Comparison of ENCODE assay signal across 15 cellular contexts in the genomic region with DNA sequence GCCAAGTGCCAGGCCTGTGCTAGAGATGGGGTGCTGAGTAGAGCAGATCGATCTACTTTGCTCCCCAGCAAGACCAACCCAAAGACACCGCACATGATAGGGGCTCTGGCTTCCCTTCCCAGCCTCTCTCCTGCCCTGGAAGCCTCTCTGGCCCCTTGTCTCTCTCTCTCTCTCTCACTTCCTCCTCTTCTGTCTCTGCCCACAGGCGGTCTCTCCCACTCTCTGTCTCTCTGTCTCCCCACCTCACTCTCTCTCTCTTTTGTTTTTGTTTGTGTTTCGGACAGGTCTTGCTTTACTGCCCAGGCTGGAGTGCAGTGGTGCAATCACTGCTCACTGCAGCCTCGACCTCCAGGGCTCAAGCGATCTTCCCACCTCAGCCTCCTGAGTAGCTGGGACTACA. TPM values are rescaled to one million over a fixed set of nuclear protein-coding genes. Genes with fewer than 3 reads are reported as not detected.
DNase-seq lines count a peak whose midpoint lies in the region; ATAC-seq and TF ChIP-seq lines count a peak whose summit lies in the region.
"Had no signal": no experiment of that assay in that cellular context is flagged by ENCODE, and none has a peak within 500 bp of the region (broad histone marks: within the 10 kb centered on the region; RNA-seq: fewer than 3 reads in every experiment).

No MANE protein-coding gene starts in this region.

- H3K4me3 Mint-ChIP-seq in brain (peak overlapping the region; percentile 56 to 85 (median 73)), nephron (peak overlapping the region; percentile 83 to 84 (median 83))

- ATAC-seq in HG03571 (IDR thresholded peaks at IDR 0.05; ENCODE audit: unreplicated experiment) = no peak

- H3K36me3 Mint-ChIP-seq in brain (peaks cover 7% of the 10 kb centered on the region), nephron (ENCODE audit: low read depth) (no peaks in the 10 kb centered on the region)

- H3K79me2 ChIP-seq in DOHH2 (ENCODE audit: control insufficient read depth, low read length) = no peaks in the 10 kb centered on the region

- H3K4me3 ChIP-seq in DOHH2 (ENCODE audit: low read length) = no peak overlapping the region
- peak overlapping the region; percentile 75 for H3K4me3 ChIP-seq in HUES6 (ENCODE audit: low read depth, low read length)

- no peak for DNase-seq in activated CD8-positive, alpha-beta memory T cell treated with anti-CD3 and anti-CD28 coated beads, Interleukin-2, amount 50 U/mL, for 4 hours
- DNase-seq in stimulated activated CD4-positive, alpha-beta T cell treated with anti-CD3 and anti-CD28 coated beads, Interleukin-2, amount 100 ng/mL, for 24 hours = no peak
- DNase-seq: amniotic stem cell; dorsolateral prefrontal cortex; foreskin fibroblast; left ventricle myocardium inferior; NCI-H510A; SHP77; stimulated activated CD4-positive, alpha-beta T cell treated with anti-CD3 and anti-CD28 coated beads, Interleukin-4, amount 100 ng/mL, for 1 hour; substantia nigra had no signal

- H4K20me1 ChIP-seq in DOHH2 (ENCODE audit: control insufficient read depth, insufficient read depth, low read depth, low read length) = no peaks in the 10 kb centered on the region

- H3K9me2 ChIP-seq in DOHH2 (replicated peaks; ENCODE audit: control insufficient read depth, low read length) = no peaks in the 10 kb centered on the region

- H3K9me3 ChIP-seq in DOHH2 (ENCODE audit: control insufficient read depth, insufficient read depth, low read length) (no peaks in the 10 kb centered on the region), HUES6 (ENCODE audit: control insufficient read depth, insufficient read depth, low read depth, low read length) (no peaks in the 10 kb centered on the region)
- H3K9me3 ChIP-seq: left ventricle myocardium inferior had no signal

- H3K4me1 Mint-ChIP-seq in brain (peaks cover 15% of the 10 kb centered on the region), nephron (no peaks in the 10 kb centered on the region)

- TF ChIP-seq CTCF in DOHH2 (IDR thresholded peaks at IDR 0.05; ENCODE audit: low read depth, low read length, poor library complexity, severe bottlenecking) (no peak), brain (conservative IDR thresholded peaks at IDR 0.05) (no peak), nephron (IDR thresholded peaks at IDR 0.05; ENCODE audit: unreplicated experiment in 3 of 3) (no peak)

- H3K27me3 ChIP-seq in DOHH2 (ENCODE audit: control insufficient read depth, low read length) = peaks cover 37% of the 10 kb centered on the region
- H3K27me3 ChIP-seq in HUES6 (ENCODE audit: control insufficient read depth, insufficient read depth, low read length) = peaks cover 28% of the 10 kb centered on the region

- H3K9me3 Mint-ChIP-seq in brain = peaks cover 0 to 12% (median 5%) of the 10 kb centered on the region in 5 experiments
- H3K9me3 Mint-ChIP-seq in nephron = no peaks in the 10 kb centered on the region

- H3K36me3 ChIP-seq in DOHH2 (ENCODE audit: control insufficient read depth, low read length) (no peaks in the 10 kb centered on the region), HUES6 (ENCODE audit: control insufficient read depth, insufficient read depth, low read length) (peaks cover 6% of the 10 kb centered on the region; the same call in 1 of the 2 replicates)
- H3K36me3 ChIP-seq: left ventricle myocardium inferior had no signal

- H3K27ac Mint-ChIP-seq in brain (peak overlapping the region in 1 of 5 experiments; percentile 69), nephron (peak overlapping the region in 2 of 3 experiments; percentile 38 to 48)

- peaks cover 69% of the 10 kb centered on the region for H3K27me3 Mint-ChIP-seq in brain
- peaks cover 71% of the 10 kb centered on the region for H3K27me3 Mint-ChIP-seq in nephron (ENCODE audit: low read depth)

- H3F3A ChIP-seq in DOHH2 (ENCODE audit: control insufficient read depth, insufficient read depth) = no peaks in the 10 kb centered on the region

- no peak overlapping the region for H3K27ac ChIP-seq in DOHH2 (ENCODE audit: low read depth, low read length)
- H3K27ac ChIP-seq in HUES6 (ENCODE audit: low read depth, low read length) = no peak overlapping the region
- H3K27ac ChIP-seq: dorsolateral prefrontal cortex, left ventricle myocardium inferior had no signal

- peak overlapping the region; percentile 33; the same call in 1 of the 2 replicates for H3K4me2 ChIP-seq in DOHH2 (ENCODE audit: low read length)

- H3K9ac ChIP-seq in HUES6 (ENCODE audit: low read length) = peak overlapping the region; percentile 51

- peaks cover 30% of the 10 kb centered on the region for H3K4me1 ChIP-seq in DOHH2 (ENCODE audit: control insufficient read depth, low read length)
- H3K4me1 ChIP-seq in HUES6 (ENCODE audit: control insufficient read depth, insufficient read depth, low read length) = peaks cover 9% of the 10 kb centered on the region

RNA-seq across cellular contexts. Expression of a gene that starts 1.3 kb away (rescaled TPM):
- 4.3 TPM for polyA plus RNA-seq in brain (ENCODE audit: insufficient read depth, low read depth, low replicate concordance)

RNA-seq across cellular contexts. Expression of a gene that starts 16.4 kb away (rescaled TPM):
- polyA plus RNA-seq in brain (ENCODE audit: insufficient read depth, low read depth, low replicate concordance) = 5.3 TPM

RNA-seq across cellular contexts. Expression of a gene that starts 17.5 kb away (rescaled TPM):
- 57.3 TPM for polyA plus RNA-seq in brain (ENCODE audit: insufficient read depth, low read depth, low replicate concordance)

RNA-seq across cellular contexts. Expression of a gene that starts 23.7 kb away (rescaled TPM):
- polyA plus RNA-seq in brain (ENCODE audit: insufficient read depth, low read depth, low replicate concordance) = 16.7 TPM

RNA-seq across cellular contexts. Expression of a gene that starts 35.6 kb away (rescaled TPM):
- 94.7 TPM for polyA plus RNA-seq in brain (ENCODE audit: insufficient read depth, low read depth, low replicate concordance)
